Comparison of ENCODE assay signal across 14 cellular contexts in genomic region chr12:4286771-4287317, GRCh38. TPM values are rescaled to one million over a fixed set of nuclear protein-coding genes. Genes with fewer than 3 reads are reported as not detected.
DNase-seq lines count a peak whose midpoint lies in the region; ATAC-seq and TF ChIP-seq lines count a peak whose summit lies in the region.
"Had no signal": no experiment of that assay in that cellular context is flagged by ENCODE, and none has a peak within 500 bp of the region (broad histone marks: within the 10 kb centered on the region; RNA-seq: fewer than 3 reads in every experiment).

No MANE protein-coding gene starts in this region.

- no peak for ATAC-seq in stimulated activated naive CD8-positive, alpha-beta T cell treated with anti-CD3 and anti-CD28 coated beads, Interleukin-15, Interleukin-2, amounts not matched to agents 100 U/mL and 50 U/mL, for 24 hours
- ATAC-seq in HG02938 (IDR thresholded peaks at IDR 0.05; ENCODE audit: unreplicated experiment), result no peak
- ATAC-seq in GM19455 (IDR thresholded peaks at IDR 0.05; ENCODE audit: unreplicated experiment), result no peak
- ATAC-seq: Panc1 had no signal

- peaks cover 98% of the 10 kb centered on the region for H3K4me1 Mint-ChIP-seq in stimulated activated naive CD8-positive, alpha-beta T cell treated with anti-CD3 and anti-CD28 coated beads, Interleukin-15, Interleukin-2, amounts not matched to agents 100 ng/mL and 50 ng/mL, for 24 hours (ENCODE audit: low read depth)
- H3K4me1 Mint-ChIP-seq in chondrocyte (ENCODE audit: low read depth), result no peaks in the 10 kb centered on the region
- H3K4me1 Mint-ChIP-seq in mesothelial cell of epicardium, result peaks cover 21% of the 10 kb centered on the region

- peak overlapping the region; percentile 84 for H3K27ac Mint-ChIP-seq in stimulated activated naive CD8-positive, alpha-beta T cell treated with anti-CD3 and anti-CD28 coated beads, Interleukin-15, Interleukin-2, amounts not matched to agents 100 ng/mL and 50 ng/mL, for 24 hours
- H3K27ac Mint-ChIP-seq in chondrocyte (ENCODE audit: unreplicated experiment), result peak overlapping the region; percentile 41
- peak overlapping the region; percentile 40 for H3K27ac Mint-ChIP-seq in mesothelial cell of epicardium

- no peaks in the 10 kb centered on the region for H3K27me3 Mint-ChIP-seq in stimulated activated naive CD8-positive, alpha-beta T cell treated with anti-CD3 and anti-CD28 coated beads, Interleukin-15, Interleukin-2, amounts not matched to agents 100 ng/mL and 50 ng/mL, for 24 hours
- H3K27me3 Mint-ChIP-seq in chondrocyte (ENCODE audit: low read depth), result no peaks in the 10 kb centered on the region
- no peaks in the 10 kb centered on the region for H3K27me3 Mint-ChIP-seq in mesothelial cell of epicardium (ENCODE audit: low read depth)

- no peak overlapping the region for H3K4me3 Mint-ChIP-seq in stimulated activated naive CD8-positive, alpha-beta T cell treated with anti-CD3 and anti-CD28 coated beads, Interleukin-15, Interleukin-2, amounts not matched to agents 100 ng/mL and 50 ng/mL, for 24 hours
- H3K4me3 Mint-ChIP-seq in chondrocyte (ENCODE audit: unreplicated experiment) (no peak overlapping the region), mesothelial cell of epicardium (no peak overlapping the region)

- H3K36me3 Mint-ChIP-seq in stimulated activated naive CD8-positive, alpha-beta T cell treated with anti-CD3 and anti-CD28 coated beads, Interleukin-15, Interleukin-2, amounts not matched to agents 100 ng/mL and 50 ng/mL, for 24 hours (ENCODE audit: low read depth), result peaks cover 97% of the 10 kb centered on the region
- peaks cover 51% of the 10 kb centered on the region for H3K36me3 Mint-ChIP-seq in chondrocyte (ENCODE audit: low read depth)
- peaks cover 53% of the 10 kb centered on the region for H3K36me3 Mint-ChIP-seq in mesothelial cell of epicardium

- TF ChIP-seq CTCF in chondrocyte (IDR thresholded peaks at IDR 0.05) (no peak), mesothelial cell of epicardium (IDR thresholded peaks at IDR 0.05; ENCODE audit: unreplicated experiment) (no peak)

- DNase-seq in stimulated activated naive CD8-positive, alpha-beta T cell treated with anti-CD3 and anti-CD28 coated beads, Interleukin-15, Interleukin-2, amounts not matched to agents 100 U/mL and 50 U/mL, for 24 hours, result no peak
- DNase-seq in chondrocyte (ENCODE audit: low spot score) (no peak), mesothelial cell of epicardium (ENCODE audit: low spot score in 2 of 2, unreplicated experiment in 2 of 2) (no peak), pons (ENCODE audit: low spot score) (no peak), AG08396 (ENCODE audit: low spot score) (no peak)
- DNase-seq: activated effector memory CD4-positive, alpha-beta T cell treated with anti-CD3 and anti-CD28 coated beads, Interleukin-2, amount 50 U/mL, for 16 hours; DMS79 treated with DMSO at 0.1 percent for 48 hours; kidney; MG63; NCI-H446 treated with DMSO at 0.1 percent for 48 hours had no signal

- H3K9me3 Mint-ChIP-seq in stimulated activated naive CD8-positive, alpha-beta T cell treated with anti-CD3 and anti-CD28 coated beads, Interleukin-15, Interleukin-2, amounts not matched to agents 100 ng/mL and 50 ng/mL, for 24 hours, result no peaks in the 10 kb centered on the region
- H3K9me3 Mint-ChIP-seq in chondrocyte (ENCODE audit: low read depth) (no peaks in the 10 kb centered on the region), mesothelial cell of epicardium (no peaks in the 10 kb centered on the region)

RNA-seq across cellular contexts. Expression of gene CCND2, which starts 13.3 kb away (rescaled TPM):
- total RNA-seq in chondrocyte (128 to 158 TPM (median 129 TPM) in 3 replicates), mesothelial cell of epicardium (393 to 412 TPM (median 404 TPM) in 3 replicates)

RNA-seq across cellular contexts. Expression of gene TIGAR, which starts 34.2 kb away (rescaled TPM):
- total RNA-seq in chondrocyte, result 27.1 to 30.1 TPM (median 28.8 TPM) in 3 replicates
- total RNA-seq in mesothelial cell of epicardium, result 16.7 to 22.1 TPM (median 21.0 TPM) in 3 replicates
